8 cellular contexts compared by ENCODE assay signal in genomic region chr2:181715033-181715630, GRCh38. TPM values are rescaled to one million over a fixed set of nuclear protein-coding genes. Genes with fewer than 3 reads are reported as not detected.
DNase-seq lines count a peak whose midpoint lies in the region; ATAC-seq, FAIRE-seq and TF ChIP-seq lines count a peak whose summit lies in the region.

No MANE protein-coding gene starts in this region.

- no peaks in the 10 kb centered on the region for H4K20me1 ChIP-seq in HepG2 (ENCODE audit: insufficient read depth, low read length)

- H3K9ac ChIP-seq in HepG2 (ENCODE audit: insufficient read depth, low read depth, low read length), result no peak overlapping the region

- H3K27ac ChIP-seq in HepG2 (ENCODE audit: extremely low read length, insufficient read depth, low read length), result no peak overlapping the region

- no peaks in the 10 kb centered on the region for H3K36me3 ChIP-seq in HepG2 (replicated peaks in 1 of 2; ENCODE audit: control insufficient read depth in 1 of 2, insufficient read depth in 2 of 2, low read length in 2 of 2)

- H3K4me3 ChIP-seq in HepG2 (replicated peaks in 1 of 3; ENCODE audit: insufficient read depth in 1 of 3, low read depth in 2 of 3, low read length in 3 of 3), result no peak overlapping the region

- H3K27me3 Mint-ChIP-seq in chondrocyte (ENCODE audit: low read depth), result no peaks in the 10 kb centered on the region

- in situ Hi-C loops in HepG2 (cut with HindIII; ENCODE audit: extremely low pct_ligation_motif_present, low pct_unique_long_range_greater_than_20kb), result loop anchor here (5.0 to 25.0 kb wide), 3 partner anchors 133 to 1603 kb away; no protein-coding TSS in a partner anchor

- TF ChIP-seq POLR2A in HepG2 (IDR thresholded peaks at IDR 0.05; ENCODE audit: insufficient read depth in 1 of 2, low read depth in 2 of 2, low read length in 2 of 2), result no peak

- no peak overlapping the region for H3K27ac Mint-ChIP-seq in chondrocyte (ENCODE audit: unreplicated experiment)

- no peaks in the 10 kb centered on the region for H3K9me3 Mint-ChIP-seq in chondrocyte (ENCODE audit: low read depth)

- intact Hi-C loops in HepG2 (cut with micrococcal nuclease; ENCODE audit: unreplicated experiment), result loop anchor here (1.0 kb wide), 4 partner anchors 142 to 638 kb away; no protein-coding TSS in a partner anchor

- H3K79me2 ChIP-seq in HepG2 (ENCODE audit: insufficient read depth, low read length), result no peaks in the 10 kb centered on the region

- no peaks in the 10 kb centered on the region for H3K4me1 ChIP-seq in HepG2 (ENCODE audit: insufficient read depth, low read length)

- TF ChIP-seq EP300 in HepG2 (IDR thresholded peaks at IDR 0.05; ENCODE audit: low read depth in 2 of 2, low read length in 2 of 2), result no peak
- TF ChIP-seq EP300 in HepG2 (CRISPR knock-in tag; IDR thresholded peaks at IDR 0.05; ENCODE audit: borderline replicate concordance), result no peak

- no peak overlapping the region for H3K4me3 Mint-ChIP-seq in chondrocyte (ENCODE audit: unreplicated experiment)

- peak; percentile 79 for TF ChIP-seq RAD21 in HepG2 (CRISPR knock-in tag; IDR thresholded peaks at IDR 0.05)

- no peaks in the 10 kb centered on the region for H3K9me3 ChIP-seq in HepG2 (ENCODE audit: low read length)

- DNase-seq in AML-193 (lab: John Stamatoyannopoulos, UW) (peak; percentile 81 to 84), NCI-H510A (lab: John Stamatoyannopoulos, UW) (peak; percentile 62), chondrocyte (ENCODE audit: low spot score) (no peak), HepG2 (ENCODE audit: low spot score) (peak; percentile 77)
- peak; percentile 38 to 63 for DNase-seq in activated CD4-positive, alpha-beta T cell treated with anti-CD3 and anti-CD28 coated beads for 24 hours (ENCODE audit: low read depth in 2 of 2)
- DNase-seq in stimulated activated CD4-positive, alpha-beta T cell treated with anti-CD3 and anti-CD28 coated beads, TNF-alpha, amount 100 ng/mL, for 4 hours (ENCODE audit: low read depth in 3 of 3), result peak; percentile 20 to 53 (median 32)

- POLR2A ChIA-PET in HepG2 (lab: Yijun Ruan, JAX), result no interaction called here

- WGBS in HepG2 (ENCODE audit: low lambda C conversion rate), result 2% methylated on average over 2 of the region's 2 CpGs

- no TSS peak for BruUV-seq in HepG2 (replicated peaks; lab: Mats Ljungman, UMichigan)

- CTCF ChIA-PET in HepG2 (lab: Yijun Ruan, JAX; ENCODE audit: low intra/inter-chr PET ratio, low total read pairs), result interaction anchor here (1.0 to 2.4 kb wide), 5 partner anchors 140 to 1590 kb away, joined by 5 to 28 read pairs (median 9); no protein-coding TSS in a partner anchor

- H3K27me3 ChIP-seq in HepG2 (ENCODE audit: control insufficient read depth in 1 of 2, insufficient read depth in 2 of 2, low read length in 2 of 2), result no peaks in the 10 kb centered on the region

- H3K4me1 Mint-ChIP-seq in chondrocyte (ENCODE audit: low read depth), result no peaks in the 10 kb centered on the region

- ATAC-seq in GM19035 (IDR thresholded peaks at IDR 0.05; ENCODE audit: unreplicated experiment), result peak; percentile 93
- peak; percentile 86 for ATAC-seq in HG03442 (IDR thresholded peaks at IDR 0.05; ENCODE audit: unreplicated experiment)
- peak; percentile 93 for ATAC-seq in HepG2

- TF ChIP-seq CTCF in chondrocyte (IDR thresholded peaks at IDR 0.05), result peak; percentile 96
- peak; percentile 91 for TF ChIP-seq CTCF in HepG2 (CRISPR knock-in tag; IDR thresholded peaks at IDR 0.05)

- no peaks in the 10 kb centered on the region for H3K36me3 Mint-ChIP-seq in chondrocyte (ENCODE audit: low read depth)

- FAIRE-seq in HepG2 (lab: Jason Lieb, UNC), result peak; percentile 84

- no peak overlapping the region for H3K4me2 ChIP-seq in HepG2 (ENCODE audit: low read depth, low read length)

- H2AFZ ChIP-seq in HepG2 (ENCODE audit: low read length), result no peak overlapping the region

TF ChIP-seq in HepG2, 621 proteins besides CTCF, POLR2A, EP300 and RAD21 (continues in another document):
- TF ChIP-seq KAT8 (CRISPR knock-in tag; IDR thresholded peaks at IDR 0.05) (0 out of 2 replicates have a peak, but pooled peaks have one; percentile 31), SMC3 (IDR thresholded peaks at IDR 0.05; ENCODE audit: low read length) (peak; percentile 80), SP140L (CRISPR knock-in tag; IDR thresholded peaks at IDR 0.05; ENCODE audit: borderline replicate concordance) (0 out of 2 replicates have a peak, but pooled peaks have one; percentile 50), STAG1 (CRISPR knock-in tag; IDR thresholded peaks at IDR 0.05) (peak; percentile 93), GPBP1L1 (CRISPR knock-in tag; IDR thresholded peaks at IDR 0.05) (no peak), YY1 (IDR thresholded peaks at IDR 0.05; ENCODE audit: insufficient read depth, insufficient replicate concordance, low read depth, low read length) (peak; percentile 26), ELF3 (CRISPR knock-in tag; IDR thresholded peaks at IDR 0.05) (peak; percentile 44; the same call in 1 of the 2 replicates)

RNA-seq across cellular contexts. Expression of gene NEUROD1, which starts 34.8 kb away (rescaled TPM):
- total RNA-seq in chondrocyte (not detected in 3 replicates), HepG2 (2016; rRNA removed; fragmentation: Illumina TruSeq; extraction: Trizol) (not detected in 2 replicates)
- total RNA-seq in HepG2 (2016; cell fraction: cytosol; rRNA removed; fragmentation: Illumina TruSeq; extraction: Trizol; ENCODE audit: low read depth), result not detected in 2 replicates
- not detected in 2 replicates for total RNA-seq in HepG2 (2016; cell fraction: insoluble cytoplasmic fraction; rRNA removed; fragmentation: Illumina TruSeq; extraction: Trizol)
- total RNA-seq in HepG2 (2016; cell fraction: membrane; rRNA removed; fragmentation: Illumina TruSeq; extraction: Trizol), result not detected in 2 replicates
- total RNA-seq in HepG2 (2016; cell fraction: nucleus; rRNA removed; fragmentation: Illumina TruSeq; extraction: Trizol), result not detected in 2 replicates
- polyA plus RNA-seq in HepG2 (2011; rRNA removed), result not detected in 2 replicates
- polyA plus RNA-seq in HepG2 (2011; cell fraction: cytosol; rRNA removed), result not detected in 2 replicates
- not detected in 2 replicates for polyA plus RNA-seq in HepG2 (2011; cell fraction: nucleus; rRNA removed)
- not detected in 2 replicates for polyA plus RNA-seq in HepG2 (2012)
- polyA plus RNA-seq in HepG2 (2016; cell fraction: cytosol; fragmentation: Illumina TruSeq; extraction: Trizol; ENCODE audit: low read depth), result not detected in 2 replicates
- polyA plus RNA-seq in HepG2 (2016; cell fraction: insoluble cytoplasmic fraction; fragmentation: Illumina TruSeq; extraction: Trizol; ENCODE audit: low read depth), result not detected in 2 replicates
- not detected in 2 replicates for polyA plus RNA-seq in HepG2 (2016; cell fraction: membrane; fragmentation: Illumina TruSeq; extraction: Trizol; ENCODE audit: low read depth)
- polyA plus RNA-seq in HepG2 (2016; cell fraction: nucleus; fragmentation: Illumina TruSeq; extraction: Trizol; ENCODE audit: insufficient read depth, low read depth), result not detected in 2 replicates
- not detected in 2 replicates for polyA minus RNA-seq in HepG2 (2011; rRNA and poly(A)+ RNA removed; ENCODE audit: low replicate concordance)
- not detected in 2 replicates for polyA minus RNA-seq in HepG2 (2011; cell fraction: cytosol; rRNA and poly(A)+ RNA removed)
- not detected in 2 replicates for polyA minus RNA-seq in HepG2 (2011; cell fraction: nucleus; rRNA and poly(A)+ RNA removed)

RNA-seq across cellular contexts. Expression of gene CERKL, which starts 58.2 kb away (rescaled TPM):
- total RNA-seq in chondrocyte (not detected in 3 replicates), HepG2 (2016; rRNA removed; fragmentation: Illumina TruSeq; extraction: Trizol) (not detected in 2 replicates)
- not detected in 2 replicates for total RNA-seq in HepG2 (2016; cell fraction: cytosol; rRNA removed; fragmentation: Illumina TruSeq; extraction: Trizol; ENCODE audit: low read depth)
- not detected in 2 replicates for total RNA-seq in HepG2 (2016; cell fraction: insoluble cytoplasmic fraction; rRNA removed; fragmentation: Illumina TruSeq; extraction: Trizol)
- not detected in 2 replicates for total RNA-seq in HepG2 (2016; cell fraction: membrane; rRNA removed; fragmentation: Illumina TruSeq; extraction: Trizol)
- not detected in 2 replicates for total RNA-seq in HepG2 (2016; cell fraction: nucleus; rRNA removed; fragmentation: Illumina TruSeq; extraction: Trizol)
- polyA plus RNA-seq in HepG2 (2011; rRNA removed), result not detected in 2 replicates
- polyA plus RNA-seq in HepG2 (2011; cell fraction: cytosol; rRNA removed), result not detected in 2 replicates
- not detected in 2 replicates for polyA plus RNA-seq in HepG2 (2011; cell fraction: nucleus; rRNA removed)
- not detected in 2 replicates for polyA plus RNA-seq in HepG2 (2012)
- not detected in 2 replicates for polyA plus RNA-seq in HepG2 (2016; cell fraction: cytosol; fragmentation: Illumina TruSeq; extraction: Trizol; ENCODE audit: low read depth)
- not detected in 2 replicates for polyA plus RNA-seq in HepG2 (2016; cell fraction: insoluble cytoplasmic fraction; fragmentation: Illumina TruSeq; extraction: Trizol; ENCODE audit: low read depth)
- polyA plus RNA-seq in HepG2 (2016; cell fraction: membrane; fragmentation: Illumina TruSeq; extraction: Trizol; ENCODE audit: low read depth), result not detected in 2 replicates
- polyA plus RNA-seq in HepG2 (2016; cell fraction: nucleus; fragmentation: Illumina TruSeq; extraction: Trizol; ENCODE audit: insufficient read depth, low read depth), result not detected in 2 replicates
- polyA minus RNA-seq in HepG2 (2011; rRNA and poly(A)+ RNA removed; ENCODE audit: low replicate concordance), result not detected in 2 replicates
- polyA minus RNA-seq in HepG2 (2011; cell fraction: cytosol; rRNA and poly(A)+ RNA removed), result not detected in 2 replicates
- polyA minus RNA-seq in HepG2 (2011; cell fraction: nucleus; rRNA and poly(A)+ RNA removed), result not detected in 2 replicates
